In genomic region chr11:1763336-1763795, GRCh38 we compare ENCODE assay signal across 8 cellular contexts. TPM values are rescaled to one million over a fixed set of nuclear protein-coding genes. Genes with fewer than 3 reads are reported as not detected.
DNase-seq lines count a peak whose midpoint lies in the region; ATAC-seq lines count a peak whose summit lies in the region.

No MANE protein-coding gene starts in this region.

- CTCF ChIA-PET in activated CD8-positive, alpha-beta T cell treated with anti-CD3 and anti-CD28 coated beads, Interleukin-2, amount 10 ng/mL, durations not matched to agents 7 days and 5 days (lab: Charles Lee), result interaction anchor here (1.3 to 1.7 kb wide), 3 partner anchors 10 to 70 kb away, joined by 3 to 7 read pairs (median 4); no protein-coding TSS in a partner anchor

- peak overlapping the region; percentile 95 for H3K27ac ChIP-seq in substantia nigra (ENCODE audit: low read depth, low read length, poor library complexity, severe bottlenecking)

- H3K4me1 Mint-ChIP-seq in activated CD8-positive, alpha-beta T cell treated with anti-CD3 and anti-CD28 coated beads, Interleukin-2, amount 10 ng/mL, durations not matched to agents 7 days and 5 days (ENCODE audit: low read depth), result peaks cover 45% of the 10 kb centered on the region

- POLR2A ChIA-PET in activated CD8-positive, alpha-beta T cell treated with anti-CD3 and anti-CD28 coated beads, Interleukin-2, amount 10 ng/mL, durations not matched to agents 7 days and 5 days (lab: Charles Lee), result interaction anchor here (1.5 kb wide), 1 partner anchor 10 kb away, joined by 6 read pairs; no protein-coding TSS in a partner anchor

- no peaks in the 10 kb centered on the region for H3K9me3 Mint-ChIP-seq in activated CD8-positive, alpha-beta T cell treated with anti-CD3 and anti-CD28 coated beads, Interleukin-2, amount 10 ng/mL, durations not matched to agents 7 days and 5 days (ENCODE audit: insufficient read depth)

- peak overlapping the region; percentile 49 for H3K27ac Mint-ChIP-seq in activated CD8-positive, alpha-beta T cell treated with anti-CD3 and anti-CD28 coated beads, Interleukin-2, amount 10 ng/mL, durations not matched to agents 7 days and 5 days

- DNase-seq in activated CD8-positive, alpha-beta T cell treated with anti-CD3 and anti-CD28 coated beads, Interleukin-2, amount 10 ng/mL, durations not matched to agents 7 days and 5 days, result no peak
- DNase-seq in substantia nigra (lab: John Stamatoyannopoulos, UW), result no peak
- no peak for DNase-seq in AG20443 (ENCODE audit: low spot score)
- DNase-seq in activated CD4-positive, alpha-beta T cell treated with anti-CD3 and anti-CD28 coated beads for 1 hour, result no peak
- DNase-seq in GOT3 (lab: John Stamatoyannopoulos, UW), result no peak

- peak overlapping the region; percentile 78 for H3K4me3 ChIP-seq in iPS-18c (ENCODE audit: insufficient read depth, low read depth, low read length)

- H3K4me3 Mint-ChIP-seq in activated CD8-positive, alpha-beta T cell treated with anti-CD3 and anti-CD28 coated beads, Interleukin-2, amount 10 ng/mL, durations not matched to agents 7 days and 5 days, result peak overlapping the region; percentile 72

- no peaks in the 10 kb centered on the region for H3K9me3 ChIP-seq in iPS-18c (ENCODE audit: control insufficient read depth, insufficient read depth, low read length)

- peaks cover 27% of the 10 kb centered on the region for H3K36me3 Mint-ChIP-seq in activated CD8-positive, alpha-beta T cell treated with anti-CD3 and anti-CD28 coated beads, Interleukin-2, amount 10 ng/mL, durations not matched to agents 7 days and 5 days (ENCODE audit: low read depth)

- no peaks in the 10 kb centered on the region for H3K27me3 Mint-ChIP-seq in activated CD8-positive, alpha-beta T cell treated with anti-CD3 and anti-CD28 coated beads, Interleukin-2, amount 10 ng/mL, durations not matched to agents 7 days and 5 days (ENCODE audit: low read depth)

- ATAC-seq in GM18517 (IDR thresholded peaks at IDR 0.05; ENCODE audit: unreplicated experiment), result peak; percentile 23
- peak; percentile 20 for ATAC-seq in HG02798 (IDR thresholded peaks at IDR 0.05; ENCODE audit: poor library complexity, unreplicated experiment)
- peak; percentile 42 for ATAC-seq in activated CD8-positive, alpha-beta T cell treated with anti-CD3 and anti-CD28 coated beads, Interleukin-2, amount 10 ng/mL, durations not matched to agents 7 days and 5 days

RNA-seq across cellular contexts. Expression of gene CTSD, which starts 0.4 kb away (rescaled TPM):
- total RNA-seq in activated CD8-positive, alpha-beta T cell treated with anti-CD3 and anti-CD28 coated beads, Interleukin-2, amount 10 ng/mL, durations not matched to agents 7 days and 5 days, result 100 to 1,000 TPM; 153 to 172 TPM

RNA-seq across cellular contexts. Expression of gene IFITM10, which starts 13.0 kb away (rescaled TPM):
- 1 to 10 TPM in 1 of 2 experiments, under 1 TPM in 1; 0.63 to 1.0 TPM for total RNA-seq in activated CD8-positive, alpha-beta T cell treated with anti-CD3 and anti-CD28 coated beads, Interleukin-2, amount 10 ng/mL, durations not matched to agents 7 days and 5 days
